Comparison of ENCODE assay signal across 17 cellular contexts in the genomic region with DNA sequence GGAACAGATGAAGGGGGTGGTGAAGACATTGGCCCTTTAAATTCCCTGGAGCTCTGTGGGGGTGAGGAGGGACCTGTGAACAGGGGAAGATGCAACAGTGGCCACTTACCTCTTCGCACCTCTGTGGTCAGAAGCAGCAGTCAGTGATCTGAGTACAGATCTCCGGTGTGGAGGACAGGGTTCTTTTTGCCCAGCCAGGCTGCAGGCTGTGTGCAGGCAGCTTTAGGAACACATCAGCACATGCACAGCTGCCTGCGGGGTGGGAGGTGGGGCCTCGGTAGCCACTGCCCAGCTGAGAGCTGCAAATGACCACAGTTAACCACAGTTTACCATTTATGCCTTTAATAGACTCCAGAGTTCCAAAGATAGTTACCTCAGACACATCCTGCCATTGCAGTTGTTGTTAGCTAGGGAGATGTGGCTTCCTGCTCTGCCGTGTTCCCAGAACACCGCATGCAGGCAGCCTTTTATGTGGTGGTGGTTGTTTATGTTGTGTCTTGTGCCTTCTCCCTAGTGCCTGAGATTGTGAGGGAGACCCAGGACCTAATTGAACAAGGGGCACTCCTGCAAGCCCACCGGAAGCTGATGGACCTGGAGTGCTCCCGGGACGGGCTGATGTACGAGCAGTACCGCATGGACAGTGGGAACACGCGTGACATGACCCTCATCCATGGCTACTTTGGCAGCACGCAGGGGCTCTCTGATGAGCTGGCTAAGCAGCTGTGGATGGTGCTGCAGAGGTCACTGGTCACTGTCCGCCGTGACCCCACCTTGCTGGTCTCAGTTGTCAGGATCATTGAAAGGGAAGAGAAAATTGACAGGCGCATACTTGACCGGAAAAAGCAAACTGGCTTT. TPM values are rescaled to one million over a fixed set of nuclear protein-coding genes. Genes with fewer than 3 reads are reported as not detected.
DNase-seq lines count a peak whose midpoint lies in the region; FAIRE-seq and TF ChIP-seq lines count a peak whose summit lies in the region.
"Had no signal": no experiment of that assay in that cellular context is flagged by ENCODE, and none has a peak within 500 bp of the region (broad histone marks: within the 10 kb centered on the region; RNA-seq: fewer than 3 reads in every experiment).

No MANE protein-coding gene starts in this region.

- TF ChIP-seq CTCF in right atrium auricular region (IDR thresholded peaks at IDR 0.05) (no peak), transverse colon (IDR thresholded peaks at IDR 0.05) (no peak), GM10248 (IDR thresholded peaks at IDR 0.05; ENCODE audit: control extremely low read depth, extremely low read depth, low read depth, missing control alignments) (no peak)

- in situ Hi-C loops in transverse colon (cut with MboI; ENCODE audit: low pct_ligation_motif_present in 1 of 4, low pct_unique_long_range_greater_than_20kb in 1 of 4, low sequenced_read_pairs in 3 of 4), result no loop called here

- no peak overlapping the region for H3K4me3 Mint-ChIP-seq in activated CD4-positive, alpha-beta memory T cell treated with anti-CD3 and anti-CD28 coated beads for 36 hours

- H3K4me1 ChIP-seq in right atrium auricular region, result no peaks in the 10 kb centered on the region
- no peaks in the 10 kb centered on the region for H3K4me1 ChIP-seq in transverse colon
- H3K4me1 ChIP-seq: BE2C, gastrocnemius medialis, uterus had no signal

- peaks cover 71% of the 10 kb centered on the region for H3K36me3 Mint-ChIP-seq in activated CD4-positive, alpha-beta memory T cell treated with anti-CD3 and anti-CD28 coated beads for 36 hours

- WGBS in transverse colon (ENCODE audit: low coverage in 1 of 2), 2 donors, result 92% methylated on average over 18 of the region's 18 CpGs; no CpG with 5 or more reads in 1 of the 2 donors

- no peak for TF ChIP-seq EP300 in transverse colon (IDR thresholded peaks at IDR 0.05; ENCODE audit: low read depth)

- H3K27me3 Mint-ChIP-seq in activated CD4-positive, alpha-beta memory T cell treated with anti-CD3 and anti-CD28 coated beads for 36 hours, result no peaks in the 10 kb centered on the region

- no peak for FAIRE-seq in GM19239 (lab: Jason Lieb, UNC)
- FAIRE-seq: bronchial epithelial cell had no signal

- H3K4me3 ChIP-seq in right atrium auricular region (no peak overlapping the region), transverse colon (no peak overlapping the region)
- H3K4me3 ChIP-seq: gastrocnemius medialis, SJSA1, uterus had no signal

- POLR2A ChIA-PET in activated CD4-positive, alpha-beta memory T cell treated with anti-CD3 and anti-CD28 coated beads for 36 hours (lab: Charles Lee), result no interaction called here
- POLR2A ChIA-PET in GM10248 (lab: Yijun Ruan, JAX), result no interaction called here

- H3K4me1 Mint-ChIP-seq in activated CD4-positive, alpha-beta memory T cell treated with anti-CD3 and anti-CD28 coated beads for 36 hours (ENCODE audit: low read depth), result peaks cover 29% of the 10 kb centered on the region

- peaks cover 25% of the 10 kb centered on the region for H3K9me3 Mint-ChIP-seq in activated CD4-positive, alpha-beta memory T cell treated with anti-CD3 and anti-CD28 coated beads for 36 hours

- H3K27ac Mint-ChIP-seq in activated CD4-positive, alpha-beta memory T cell treated with anti-CD3 and anti-CD28 coated beads for 36 hours, result peak overlapping the region; percentile 15

- H3K9me3 ChIP-seq in right atrium auricular region, result peaks cover 0 to 20% of the 10 kb centered on the region in 2 donors
- peaks cover 7 to 14% of the 10 kb centered on the region in 2 donors for H3K9me3 ChIP-seq in transverse colon
- H3K9me3 ChIP-seq: BE2C had no signal

- H3K27ac ChIP-seq in right atrium auricular region (no peak overlapping the region), transverse colon (no peak overlapping the region)
- H3K27ac ChIP-seq: gastrocnemius medialis, SJSA1, uterus had no signal

- intact Hi-C loops in cardiac septum (cut with DNase I) (no loop called here), transverse colon (cut with DNase I; ENCODE audit: low total_unique reads) (no loop called here)
- intact Hi-C loops in activated CD4-positive, alpha-beta memory T cell treated with anti-CD3 and anti-CD28 coated beads for 36 hours (cut with micrococcal nuclease), result loop anchor here (10.0 kb wide), 1 partner anchor 238 kb away; the partner anchor contains the start of genes CCDC127 and SDHA

- DNase-seq in cardiac septum (ENCODE audit: low spot score) (peak; percentile 36), right atrium auricular region (ENCODE audit: low spot score) (no peak), islet precursor cell (peak; percentile 43), transverse colon (peak; percentile 8), GM19239 (ENCODE audit: insufficient read length, low spot score) (no peak), GM10248 (ENCODE audit: extremely low spot score) (no peak), EL (no peak)
- DNase-seq in activated CD4-positive, alpha-beta memory T cell treated with anti-CD3 and anti-CD28 coated beads for 36 hours, result no peak
- DNase-seq: BE2C; effector CD8-positive, alpha-beta T cell; NCI-H2107; stimulated activated CD4-positive, alpha-beta T cell treated with anti-CD3 and anti-CD28 coated beads, Interleukin-2, amount 100 ng/mL, for 24 hours; stimulated activated CD8-positive, alpha-beta memory T cell treated with anti-CD3 and anti-CD28 coated beads, Interleukin-4, amount 100 ng/mL, for 48 hours had no signal

- CTCF ChIA-PET in activated CD4-positive, alpha-beta memory T cell treated with anti-CD3 and anti-CD28 coated beads for 36 hours (lab: Charles Lee), result no interaction called here
- CTCF ChIA-PET in GM10248 (lab: Yijun Ruan, JAX), result no interaction called here

- H3K27me3 ChIP-seq in right atrium auricular region, result no peaks in the 10 kb centered on the region
- H3K27me3 ChIP-seq in transverse colon, result no peaks in the 10 kb centered on the region
- H3K27me3 ChIP-seq: BE2C, gastrocnemius medialis, SJSA1, uterus had no signal

- H3K36me3 ChIP-seq in right atrium auricular region, result peaks cover 81% of the 10 kb centered on the region
- H3K36me3 ChIP-seq in transverse colon, result peaks cover under 1 to 69% (median 31%) of the 10 kb centered on the region in 4 donors
- H3K36me3 ChIP-seq: uterus had no signal

- no peak for TF ChIP-seq POLR2A in transverse colon (IDR thresholded peaks at IDR 0.05)

RNA-seq across cellular contexts. Expression of gene EXOC3, which starts 10.1 kb away (rescaled TPM):
- total RNA-seq in cardiac septum, result 42.9 TPM
- total RNA-seq in right atrium auricular region, result 10 to 100 TPM; 34.7 to 40.7 TPM
- 10 to 100 TPM; 49.9 to 54.5 TPM for total RNA-seq in activated CD4-positive, alpha-beta memory T cell treated with anti-CD3 and anti-CD28 coated beads for 36 hours
- total RNA-seq in transverse colon, result 100 to 1,000 TPM in 1 of 4 donors, 10 to 100 TPM in 3; 69.9 to 240 (median 76.1) TPM

Comparison
In these comparisons a context has a peak if more than half of its experiments do, and no peak if none do; other contexts are left out.
1. DNase-seq: peak in cardiac septum (single experiment), islet precursor cell (single experiment) and transverse colon (single experiment); none in right atrium auricular region (single experiment), activated CD4-positive, alpha-beta memory T cell treated with anti-CD3 and anti-CD28 coated beads for 36 hours (single experiment), GM19239 (single experiment), GM10248 (single experiment) and EL (single experiment).